38 cellular contexts compared by ENCODE assay signal in the genomic region with DNA sequence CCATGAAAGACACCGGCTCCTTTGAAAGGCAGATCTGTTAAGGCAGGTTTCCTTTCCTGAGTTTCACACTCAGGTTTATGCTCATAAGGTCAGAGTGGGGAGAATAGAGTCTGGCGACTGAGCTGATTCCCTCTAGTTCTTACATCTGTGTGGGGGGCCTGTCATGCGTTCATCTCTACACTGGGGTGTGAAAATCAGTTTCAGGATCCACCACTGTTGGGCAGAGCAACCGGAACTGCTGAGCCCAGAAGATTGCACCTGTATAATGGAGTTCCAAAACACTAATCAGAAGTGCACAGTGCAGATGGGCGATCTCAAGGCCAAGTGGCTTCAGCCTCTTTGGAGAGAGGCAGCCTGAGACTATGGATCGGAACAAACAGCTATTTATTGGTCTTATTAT.
"Had no signal": no experiment of that assay in that cellular context is flagged by ENCODE, and none has a peak within 500 bp of the region (broad histone marks: within the 10 kb centered on the region; RNA-seq: fewer than 3 reads in every experiment).

No MANE protein-coding gene starts in this region.

- H3K4me3 Mint-ChIP-seq: activated B cell treated with CpG ODN at 0.5 μM for 24 hours; activated CD4-positive, alpha-beta memory T cell treated with anti-CD3 and anti-CD28 coated beads for 36 hours; activated CD4-positive, alpha-beta T cell treated with anti-CD3 and anti-CD28 coated beads, Interleukin-2, amount 10 ng/mL, durations not matched to agents 24 days and 14 days; activated CD8-positive, alpha-beta T cell treated with anti-CD3 and anti-CD28 coated beads for 36 hours; activated naive CD4-positive, alpha-beta T cell treated with anti-CD3 and anti-CD28 coated beads for 36 hours; activated naive CD8-positive, alpha-beta T cell treated with anti-CD3 and anti-CD28 coated beads for 36 hours; activated T-cell treated with anti-CD3 and anti-CD28 coated beads, Interleukin-2, amount 50 U/mL, for 4 hours; activated T-cell treated with anti-CD3 and anti-CD28 coated beads, Interleukin-2, amount 50 U/mL, for 72 hours; activated T-helper 1 cell treated with anti-CD3 and anti-CD28 coated beads, Interleukin-12 subunit alpha, Interleukin-12 subunit beta, Interleukin-2, Interleukin-4 antibody, amounts not matched to agents 30 ng/mL and 10 ng/mL and 1 ng/mL, durations not matched to agents 14 hours and 24 hours and 36 hours; activated T-helper 17 cell treated with anti-CD3 and anti-CD28 coated beads, Interleukin-2, amount 50 U/mL, for 72 hours; central memory CD8-positive, alpha-beta T cell; T-helper 1 cell treated with Interleukin-12 subunit alpha and Interleukin-12 subunit beta and Interleukin-4 antibody, amounts not matched to agents 30 μg/mL and 1 μg/mL, for 36 hours; T-helper 2 cell treated with Interferon-gamma antibody and Interleukin-4, amounts not matched to agents 5 μg/mL and 100 μg/mL, for 36 hours had no signal

- H3K36me3 Mint-ChIP-seq: activated CD4-positive, alpha-beta memory T cell treated with anti-CD3 and anti-CD28 coated beads for 36 hours; activated naive CD4-positive, alpha-beta T cell treated with anti-CD3 and anti-CD28 coated beads, Interleukin-2, amount 50 U/mL, for 72 hours; activated naive CD8-positive, alpha-beta T cell treated with anti-CD3 and anti-CD28 coated beads for 36 hours had no signal

- H3K4me1 Mint-ChIP-seq: activated B cell treated with CpG ODN at 0.5 μM for 24 hours; activated CD4-positive, alpha-beta T cell treated with anti-CD3 and anti-CD28 coated beads, Interleukin-2, amount 10 ng/mL, durations not matched to agents 24 days and 14 days; activated T-helper 17 cell treated with anti-CD3 and anti-CD28 coated beads, Interleukin-2, amount 50 U/mL, for 72 hours; central memory CD8-positive, alpha-beta T cell had no signal

- H3K27ac ChIP-seq: adrenal gland, body of pancreas, brain microvascular endothelial cell, breast epithelium, cardiac muscle cell, VCaP had no signal

- DNase-seq: activated B cell treated with CpG ODN at 0.5 μM for 24 hours; activated CD4-positive, alpha-beta memory T cell treated with anti-CD3 and anti-CD28 coated beads for 36 hours; activated CD4-positive, alpha-beta T cell treated with anti-CD3 and anti-CD28 coated beads for 4 hours; activated CD4-positive, alpha-beta T cell treated with anti-CD3 and anti-CD28 coated beads, Interleukin-2, amount 10 ng/mL, durations not matched to agents 24 days and 14 days; activated CD4-positive, alpha-beta T cell treated with anti-CD3 and anti-CD28 coated beads, Interleukin-2, amount 50 U/mL, for 1 hour; activated CD4-positive, alpha-beta T cell treated with anti-CD3 and anti-CD28 coated beads, Interleukin-2, amount 50 U/mL, for 4 hours; activated CD4-positive, CD25-positive, alpha-beta regulatory T cell treated with anti-CD3 and anti-CD28 coated beads, Interleukin-2, amount 50 U/mL, for 72 hours; activated CD8-positive, alpha-beta memory T cell treated with anti-CD3 and anti-CD28 coated beads, Interleukin-2, amount 50 U/mL, for 4 hours; activated CD8-positive, alpha-beta T cell treated with anti-CD3 and anti-CD28 coated beads for 36 hours; activated effector memory CD4-positive, alpha-beta T cell treated with anti-CD3 and anti-CD28 coated beads, Interleukin-2, amount 50 U/mL, for 16 hours; activated gamma-delta T cell treated with Interleukin-2 at 50 U/mL for 16 hours; activated naive CD4-positive, alpha-beta T cell; activated naive CD4-positive, alpha-beta T cell treated with anti-CD3 and anti-CD28 coated beads for 36 hours; activated naive CD4-positive, alpha-beta T cell treated with anti-CD3 and anti-CD28 coated beads, Interleukin-2, amount 50 U/mL, for 16 hours; activated naive CD8-positive, alpha-beta T cell treated with anti-CD3 and anti-CD28 coated beads for 36 hours; activated T-cell treated with anti-CD3 and anti-CD28 coated beads for 4 hours; activated T-cell treated with anti-CD3 and anti-CD28 coated beads, Interleukin-2, amount 50 U/mL, for 1 hour; activated T-cell treated with anti-CD3 and anti-CD28 coated beads, Interleukin-2, amount 50 U/mL, for 4 hours; activated T-cell treated with anti-CD3 and anti-CD28 coated beads, Interleukin-2, amount 50 U/mL, for 72 hours; adrenal gland; amniotic stem cell; aorta; body of pancreas; brain microvascular endothelial cell; caudate nucleus; cerebellar nuclear complex; T-helper 1 cell; T-helper 2 cell; T-helper 9 cell had no signal

- H3K36me3 ChIP-seq: adrenal gland, brain microvascular endothelial cell, breast epithelium, cardiac muscle cell had no signal

- H3K9me3 ChIP-seq: adrenal gland, body of pancreas, breast epithelium had no signal

- H3K27me3 ChIP-seq: adrenal gland, body of pancreas, brain microvascular endothelial cell, breast epithelium, cardiac muscle cell had no signal

- H3K9me3 Mint-ChIP-seq: activated B cell treated with CpG ODN at 0.5 μM for 24 hours; activated CD4-positive, alpha-beta memory T cell treated with anti-CD3 and anti-CD28 coated beads for 36 hours; activated CD8-positive, alpha-beta T cell treated with anti-CD3 and anti-CD28 coated beads for 36 hours; activated naive CD4-positive, alpha-beta T cell treated with anti-CD3 and anti-CD28 coated beads for 36 hours; activated naive CD4-positive, alpha-beta T cell treated with anti-CD3 and anti-CD28 coated beads, Interleukin-2, amount 50 U/mL, for 72 hours; activated T-cell treated with anti-CD3 and anti-CD28 coated beads, Interleukin-2, amount 50 U/mL, for 4 hours; activated T-helper 1 cell treated with anti-CD3 and anti-CD28 coated beads, Interleukin-12 subunit alpha, Interleukin-12 subunit beta, Interleukin-2, Interleukin-4 antibody, amounts not matched to agents 30 ng/mL and 10 ng/mL and 1 ng/mL, durations not matched to agents 14 hours and 24 hours and 36 hours; activated T-helper 17 cell treated with anti-CD3 and anti-CD28 coated beads, Interleukin-2, amount 50 U/mL, for 72 hours; central memory CD8-positive, alpha-beta T cell; T-helper 1 cell treated with Interleukin-12 subunit alpha and Interleukin-12 subunit beta and Interleukin-4 antibody, amounts not matched to agents 30 μg/mL and 1 μg/mL, for 36 hours; T-helper 2 cell treated with Interferon-gamma antibody and Interleukin-4, amounts not matched to agents 5 μg/mL and 100 μg/mL, for 36 hours had no signal

- H3K4me1 ChIP-seq: adrenal gland, body of pancreas, breast epithelium had no signal

- H3K4me3 ChIP-seq: adrenal gland, body of pancreas, breast epithelium, cardiac muscle cell had no signal

- H3K27me3 Mint-ChIP-seq: activated CD4-positive, alpha-beta memory T cell treated with anti-CD3 and anti-CD28 coated beads for 36 hours; activated CD8-positive, alpha-beta T cell treated with anti-CD3 and anti-CD28 coated beads for 36 hours; activated T-helper 17 cell treated with anti-CD3 and anti-CD28 coated beads, Interleukin-2, amount 50 U/mL, for 72 hours; central memory CD8-positive, alpha-beta T cell had no signal

- ATAC-seq: activated CD8-positive, alpha-beta T cell treated with anti-CD3 and anti-CD28 coated beads for 36 hours; activated naive CD4-positive, alpha-beta T cell treated with anti-CD3 and anti-CD28 coated beads, Interleukin-2, amount 50 U/mL, for 72 hours; activated T-cell treated with anti-CD3 and anti-CD28 coated beads, Interleukin-2, amount 50 U/mL, for 4 hours; activated T-cell treated with anti-CD3 and anti-CD28 coated beads, Interleukin-2, amount 50 U/mL, for 72 hours; activated T-helper 17 cell treated with anti-CD3 and anti-CD28 coated beads, Interleukin-2, amount 50 U/mL, for 72 hours; body of pancreas had no signal

- H3K27ac Mint-ChIP-seq: activated B cell treated with CpG ODN at 0.5 μM for 24 hours; activated CD4-positive, alpha-beta memory T cell treated with anti-CD3 and anti-CD28 coated beads for 36 hours; activated CD4-positive, alpha-beta T cell treated with anti-CD3 and anti-CD28 coated beads, Interleukin-2, amount 10 ng/mL, durations not matched to agents 24 days and 14 days; activated CD8-positive, alpha-beta T cell treated with anti-CD3 and anti-CD28 coated beads for 36 hours; activated naive CD4-positive, alpha-beta T cell treated with anti-CD3 and anti-CD28 coated beads for 36 hours; activated naive CD4-positive, alpha-beta T cell treated with anti-CD3 and anti-CD28 coated beads, Interleukin-2, amount 50 U/mL, for 72 hours; activated naive CD8-positive, alpha-beta T cell treated with anti-CD3 and anti-CD28 coated beads for 36 hours; activated T-cell treated with anti-CD3 and anti-CD28 coated beads, Interleukin-2, amount 50 U/mL, for 72 hours; activated T-helper 1 cell treated with anti-CD3 and anti-CD28 coated beads, Interleukin-12 subunit alpha, Interleukin-12 subunit beta, Interleukin-2, Interleukin-4 antibody, amounts not matched to agents 30 ng/mL and 10 ng/mL and 1 ng/mL, durations not matched to agents 14 hours and 24 hours and 36 hours; activated T-helper 17 cell treated with anti-CD3 and anti-CD28 coated beads, Interleukin-2, amount 50 U/mL, for 72 hours; T-helper 1 cell treated with Interleukin-12 subunit alpha and Interleukin-12 subunit beta and Interleukin-4 antibody, amounts not matched to agents 30 μg/mL and 1 μg/mL, for 36 hours; T-helper 2 cell treated with Interferon-gamma antibody and Interleukin-4, amounts not matched to agents 5 μg/mL and 100 μg/mL, for 36 hours had no signal
